In genomic region chr3:56456117-56456516, GRCh38 we compare ENCODE assay signal across 19 cellular contexts.
"Had no signal": no experiment of that assay in that cellular context is flagged by ENCODE, and none has a peak within 500 bp of the region (broad histone marks: within the 10 kb centered on the region; RNA-seq: fewer than 3 reads in every experiment).

No MANE protein-coding gene starts in this region.

- DNase-seq: activated CD4-positive, alpha-beta memory T cell treated with anti-CD3 and anti-CD28 coated beads for 36 hours; activated CD4-positive, alpha-beta T cell treated with anti-CD3 and anti-CD28 coated beads, Interleukin-2, amount 10 ng/mL, durations not matched to agents 7 days and 5 days; activated CD4-positive, CD25-positive, alpha-beta regulatory T cell; activated gamma-delta T cell treated with Interleukin-2 at 50 U/mL for 16 hours; activated naive CD4-positive, alpha-beta T cell treated with anti-CD3 and anti-CD28 coated beads, Interleukin-2, amount 10 ng/mL, durations not matched to agents 7 days and 5 days; activated naive CD8-positive, alpha-beta T cell treated with anti-CD3 and anti-CD28 coated beads for 36 hours; activated T-cell treated with anti-CD3 and anti-CD28 coated beads for 4 hours; activated T-cell treated with anti-CD3 and anti-CD28 coated beads, Interleukin-2, amount 50 U/mL, for 72 hours; cerebellar nuclear complex; Kasumi-1; KBM-7; NCI-H1436; NCI-H2171; NCI-H345; NCI-H510A; NCI-H526 treated with DMSO at 0.1 percent for 48 hours; SIG-M5; T-helper 17 cell; T-helper 9 cell had no signal
